In genomic region chr18:74760436-74760835, GRCh38 we compare ENCODE assay signal across 16 cellular contexts.
"Had no signal": no experiment of that assay in that cellular context is flagged by ENCODE, and none has a peak within 500 bp of the region (broad histone marks: within the 10 kb centered on the region; RNA-seq: fewer than 3 reads in every experiment).

No MANE protein-coding gene starts in this region.

- H3K27ac Mint-ChIP-seq: natural killer cell; stimulated activated naive B cell treated with anti-CD40 and anti-IgM and Interleukin-4, amounts not matched to agents 10 μg/mL and 1 μg/mL and 100 μg/mL, for 72 hours; stimulated activated naive CD8-positive, alpha-beta T cell treated with anti-CD3 and anti-CD28 coated beads, Interleukin-15, amount 100 ng/mL, for 72 hours; type B pancreatic cell had no signal

- H3K36me3 ChIP-seq: gastroesophageal sphincter, thoracic aorta had no signal

- H3K27me3 ChIP-seq: gastroesophageal sphincter had no signal

- H3K9me3 ChIP-seq: mucosa of descending colon, thoracic aorta had no signal

- DNase-seq: effector CD4-positive, alpha-beta T cell; kidney glomerular epithelial cell; mucosa of descending colon; natural killer cell; posterior cingulate gyrus; stimulated activated CD4-positive, alpha-beta T cell treated with anti-CD3 and anti-CD28 coated beads, Interleukin-2, amount 100 ng/mL, for 24 hours; stimulated activated CD4-positive, alpha-beta T cell treated with anti-CD3 and anti-CD28 coated beads, Interleukin-4, amount 100 ng/mL, for 4 hours; stimulated activated naive B cell treated with anti-CD40 and anti-IgM and Interleukin-4, amounts not matched to agents 10 μg/mL and 1 μg/mL and 100 μg/mL, for 72 hours; stimulated activated naive CD8-positive, alpha-beta T cell treated with anti-CD3 and anti-CD28 coated beads, Interleukin-15, amount 100 ng/mL, for 72 hours had no signal

- H3K4me1 ChIP-seq: gastroesophageal sphincter had no signal

- H3K27me3 Mint-ChIP-seq: stimulated activated naive B cell treated with anti-CD40 and anti-IgM and Interleukin-4, amounts not matched to agents 10 μg/mL and 1 μg/mL and 100 μg/mL, for 72 hours; stimulated activated naive CD8-positive, alpha-beta T cell treated with anti-CD3 and anti-CD28 coated beads, Interleukin-15, amount 100 ng/mL, for 72 hours; type B pancreatic cell had no signal

- H3K4me3 Mint-ChIP-seq: natural killer cell; neural crest cell; stimulated activated naive B cell treated with anti-CD40 and anti-IgM and Interleukin-4, amounts not matched to agents 10 μg/mL and 1 μg/mL and 100 μg/mL, for 72 hours; stimulated activated naive CD8-positive, alpha-beta T cell treated with anti-CD3 and anti-CD28 coated beads, Interleukin-15, amount 100 ng/mL, for 72 hours; type B pancreatic cell had no signal

- H3K4me3 ChIP-seq: coronary artery, gastroesophageal sphincter, mucosa of descending colon, thoracic aorta had no signal

- H3K27ac ChIP-seq: coronary artery, gastroesophageal sphincter, thoracic aorta had no signal

- ATAC-seq: esophagus mucosa; gastroesophageal sphincter; mucosa of descending colon; natural killer cell; sciatic nerve; stimulated activated naive B cell treated with anti-CD40 and anti-IgM and Interleukin-4, amounts not matched to agents 10 μg/mL and 1 μg/mL and 100 μg/mL, for 72 hours; stimulated activated naive CD8-positive, alpha-beta T cell treated with anti-CD3 and anti-CD28 coated beads, Interleukin-15, amount 100 ng/mL, for 72 hours had no signal

- H3K4me1 Mint-ChIP-seq: neural crest cell; stimulated activated naive CD8-positive, alpha-beta T cell treated with anti-CD3 and anti-CD28 coated beads, Interleukin-15, amount 100 ng/mL, for 72 hours had no signal
